Comparison of ENCODE assay signal across 32 cellular contexts in the genomic region with DNA sequence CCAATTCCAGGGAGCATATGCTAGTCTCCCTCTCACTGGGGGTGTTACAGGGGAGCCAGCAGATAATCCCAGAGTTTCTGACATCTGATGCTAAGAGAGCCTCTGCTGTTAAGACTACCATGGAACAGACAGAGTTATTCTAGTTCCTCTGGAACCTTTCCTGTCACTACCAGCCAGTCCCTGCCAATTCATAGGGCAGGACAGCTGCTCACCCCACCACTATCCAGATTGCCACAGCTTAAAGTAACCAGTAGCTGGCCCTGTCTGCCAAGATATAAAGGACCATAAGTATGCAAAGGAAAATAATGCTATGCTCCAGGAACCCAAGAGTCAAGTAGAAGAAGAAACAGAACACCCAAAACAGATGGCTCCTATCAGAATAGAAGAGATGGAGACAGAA.
DNase-seq lines count a peak whose midpoint lies in the region; ATAC-seq, FAIRE-seq and TF ChIP-seq lines count a peak whose summit lies in the region.
"Had no signal": no experiment of that assay in that cellular context is flagged by ENCODE, and none has a peak within 500 bp of the region (broad histone marks: within the 10 kb centered on the region; RNA-seq: fewer than 3 reads in every experiment).

No MANE protein-coding gene starts in this region.

- TF ChIP-seq CTCF in heart left ventricle (IDR thresholded peaks at IDR 0.05) (no peak), D721Med (IDR thresholded peaks at IDR 0.05; ENCODE audit: insufficient read depth, missing control alignments) (no peak)

- no peak overlapping the region for H3K27ac ChIP-seq in heart left ventricle
- H3K27ac ChIP-seq: A549, sigmoid colon had no signal

- no peak for FAIRE-seq in D721Med (lab: Jason Lieb, UNC)
- FAIRE-seq: A549, endothelial cell of umbilical vein had no signal

- intact Hi-C loops in heart left ventricle (cut with DNase I) (no loop called here), cardiac septum (cut with DNase I) (no loop called here), left colon (cut with DNase I, micrococcal nuclease) (no loop called here)

- H3K4me1 ChIP-seq in heart left ventricle = no peaks in the 10 kb centered on the region
- H3K4me1 ChIP-seq: A549 had no signal

- H3K4me3 ChIP-seq in heart left ventricle (no peak overlapping the region), MG63 (no peak overlapping the region)
- H3K4me3 ChIP-seq: A549, sigmoid colon had no signal

- no peak for TF ChIP-seq POLR2A in heart left ventricle (IDR thresholded peaks at IDR 0.05)

- no peaks in the 10 kb centered on the region for H3K9me3 ChIP-seq in heart left ventricle
- H3K9me3 ChIP-seq in MG63 = peaks cover 2% of the 10 kb centered on the region
- H3K9me3 ChIP-seq: A549, sigmoid colon had no signal

- ATAC-seq in heart left ventricle (peak in 3 of 4 donors; percentile 62 to 91 (median 75)), left colon (peak; percentile 58)
- ATAC-seq: A549; activated CD8-positive, alpha-beta T cell treated with anti-CD3 and anti-CD28 coated beads for 36 hours; left lobe of liver; Panc1 had no signal

- H3K27me3 ChIP-seq in heart left ventricle = no peaks in the 10 kb centered on the region
- no peaks in the 10 kb centered on the region for H3K27me3 ChIP-seq in MG63
- H3K27me3 ChIP-seq: sigmoid colon had no signal

- H3K36me3 ChIP-seq in heart left ventricle (no peaks in the 10 kb centered on the region), MG63 (no peaks in the 10 kb centered on the region)
- H3K36me3 ChIP-seq: sigmoid colon had no signal

- DNase-seq in heart left ventricle (peak in 1 of 5 donors; percentile 26), cardiac septum (ENCODE audit: low spot score) (no peak), MG63 (peak; percentile 17), left colon (no peak), inferior parietal cortex (ENCODE audit: extremely low spot score) (no peak), D721Med (ENCODE audit: insufficient read length, low spot score) (no peak)
- DNase-seq in activated naive CD4-positive, alpha-beta T cell treated with Interleukin-2 at 50 U/mL for 16 hours = no peak
- no peak for DNase-seq in activated CD4-positive, alpha-beta T cell treated with anti-CD3 and anti-CD28 coated beads for 4 hours
- DNase-seq: activated CD4-positive, alpha-beta T cell treated with anti-CD3 and anti-CD28 coated beads for 1 hour; activated CD8-positive, alpha-beta memory T cell treated with anti-CD3 and anti-CD28 coated beads, Interleukin-2, amount 50 U/mL, for 48 hours; activated CD8-positive, alpha-beta T cell treated with anti-CD3 and anti-CD28 coated beads for 36 hours; activated naive CD4-positive, alpha-beta T cell treated with anti-CD3 and anti-CD28 coated beads, Interleukin-2, amount 50 U/mL, for 16 hours; amniotic stem cell; CD8-positive, alpha-beta memory T cell; DMS53; H7; immature natural killer cell; KBM-7; mesendoderm; MM.1S; NCI-H1105 treated with DMSO at 0.1 percent for 48 hours; NCI-H187 treated with DMSO at 0.1 percent for 48 hours; NCI-H2171 treated with DMSO at 0.1 percent for 48 hours; NCI-H526 treated with DMSO at 0.1 percent for 48 hours; SHP77 treated with DMSO at 0.1 percent for 48 hours; sigmoid colon; stimulated activated CD4-positive, alpha-beta T cell treated with anti-CD3 and anti-CD28 coated beads, Interleukin-4, amount 100 ng/mL, for 4 hours; substantia nigra had no signal
